Comparison of ENCODE assay signal across 17 cellular contexts in the genomic region with DNA sequence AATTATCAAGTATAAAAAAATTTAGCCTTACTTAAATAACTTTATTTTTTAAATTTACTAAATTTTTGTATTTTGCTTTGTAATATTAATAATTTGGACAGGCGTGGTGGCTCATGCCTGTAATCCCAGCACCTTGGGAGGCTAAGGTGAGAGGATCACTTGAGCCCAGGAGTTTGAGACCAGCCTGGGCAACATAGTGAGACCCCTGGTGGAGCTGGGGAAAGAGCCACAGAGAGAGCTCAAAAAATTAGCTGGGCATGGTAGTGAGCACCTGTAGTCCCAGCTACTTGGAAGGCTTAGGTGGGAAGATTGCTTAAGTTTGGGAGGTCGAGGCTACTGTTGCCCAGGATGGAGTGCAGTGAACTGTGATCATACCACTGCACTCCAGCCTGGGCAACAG.
DNase-seq lines count a peak whose midpoint lies in the region; ATAC-seq, FAIRE-seq and TF ChIP-seq lines count a peak whose summit lies in the region.
"Had no signal": no experiment of that assay in that cellular context is flagged by ENCODE, and none has a peak within 500 bp of the region (broad histone marks: within the 10 kb centered on the region; RNA-seq: fewer than 3 reads in every experiment).

No MANE protein-coding gene starts in this region.

- H3K36me3 Mint-ChIP-seq in HFFc6 (ENCODE audit: low read depth), result no peaks in the 10 kb centered on the region
- H3K36me3 Mint-ChIP-seq in CD8-positive, alpha-beta T cell, result no peaks in the 10 kb centered on the region

- no peaks in the 10 kb centered on the region for H3K9me3 Mint-ChIP-seq in HFFc6
- no peaks in the 10 kb centered on the region for H3K9me3 Mint-ChIP-seq in CD8-positive, alpha-beta T cell

- CTCF ChIA-PET in K562 (lab: Yijun Ruan, JAX; ENCODE audit: low intra/inter-chr PET ratio), result no interaction called here
- CTCF ChIA-PET in CD8-positive, alpha-beta T cell (lab: Charles Lee), result interaction anchor here (0.6 to 1.3 kb wide), 9 partner anchors 23 to 946 kb away, joined by 3 to 4 read pairs (median 3); no protein-coding TSS in a partner anchor

- peaks cover 17 to 30% of the 10 kb centered on the region in 2 experiments for H3K4me1 ChIP-seq in K562 (replicated peaks in 1 of 2; ENCODE audit: control insufficient read depth in 2 of 2, insufficient read depth in 2 of 2, low read length in 2 of 2)
- H3K4me1 ChIP-seq in CD8-positive, alpha-beta T cell (ENCODE audit: insufficient read depth, low read length), result no peaks in the 10 kb centered on the region

- in situ Hi-C loops in K562 (cut with MboI), result no loop called here

- H2AFZ ChIP-seq in K562 (ENCODE audit: low read depth, low read length), result no peak overlapping the region
- H2AFZ ChIP-seq: PC-9 had no signal

- no peak overlapping the region for H3K4me3 Mint-ChIP-seq in HFFc6
- H3K4me3 Mint-ChIP-seq in CD8-positive, alpha-beta T cell, result no peak overlapping the region

- H4K20me1 ChIP-seq in K562 (replicated peaks; ENCODE audit: control insufficient read depth, insufficient read depth, low read length), result no peaks in the 10 kb centered on the region
- H4K20me1 ChIP-seq: BLaER1 had no signal

- no peaks in the 10 kb centered on the region for H3K79me2 ChIP-seq in K562 (ENCODE audit: control insufficient read depth, insufficient read depth, low read length)

- H3K9me1 ChIP-seq in K562 (ENCODE audit: control insufficient read depth, insufficient read depth, low read length), result no peaks in the 10 kb centered on the region

- no peaks in the 10 kb centered on the region; the same call in 1 of the 2 replicates for H3K27me3 Mint-ChIP-seq in HFFc6 (ENCODE audit: insufficient read depth)
- H3K27me3 Mint-ChIP-seq in CD8-positive, alpha-beta T cell (ENCODE audit: low read depth), result no peaks in the 10 kb centered on the region

- TF ChIP-seq POLR2A in K562 (conservative IDR thresholded peaks at IDR 0.05), result no peak

- intact Hi-C loops in K562 (cut with micrococcal nuclease), result no loop called here
- intact Hi-C loops in CD8-positive, alpha-beta T cell (cut with DNase I, micrococcal nuclease), result loop anchor here in 1 of 2 experiments (1.0 to 5.0 kb wide), 2 partner anchors 143 to 347 kb away; partner anchors contain the start of gene B3GNT2

- no TSS peak for BruUV-seq in K562 (replicated peaks; lab: Mats Ljungman, UMichigan)

- POLR2A ChIA-PET in K562 (lab: Yijun Ruan, JAX), result interaction anchor here (0.7 kb wide), 1 partner anchor 17 kb away, joined by 3 read pairs; no protein-coding TSS in a partner anchor
- POLR2A ChIA-PET in CD8-positive, alpha-beta T cell (lab: Charles Lee), result no interaction called here

- no peak overlapping the region for H3K27ac ChIP-seq in K562 (ENCODE audit: extremely low read depth, low read depth, low read length)
- no peak overlapping the region for H3K27ac ChIP-seq in CD8-positive, alpha-beta T cell (ENCODE audit: low read depth, low read length)
- H3K27ac ChIP-seq: 22Rv1, BLaER1, PC-9 had no signal

- no peaks in the 10 kb centered on the region; the same call in 2 of the 3 replicates for H3K36me3 ChIP-seq in K562 (ENCODE audit: control insufficient read depth, insufficient read depth, low read length)
- no peaks in the 10 kb centered on the region for H3K36me3 ChIP-seq in CD8-positive, alpha-beta T cell (ENCODE audit: insufficient read depth, low read length)
- H3K36me3 ChIP-seq: BLaER1 had no signal

- no peak overlapping the region for H3K9ac ChIP-seq in K562 (ENCODE audit: insufficient read depth in 1 of 2, low read depth in 2 of 2, low read length in 2 of 2)
- H3K9ac ChIP-seq: BLaER1, SK-N-SH had no signal

- TF ChIP-seq CTCF in HFFc6 (IDR thresholded peaks at IDR 0.05) (peak; percentile 15; the same call in 1 of the 2 replicates), K562 (IDR thresholded peaks at IDR 0.05 in 2 of 3, conservative IDR thresholded peaks at IDR 0.05 in 1 of 3; ENCODE audit: insufficient read depth in 2 of 3, low read depth in 1 of 3, low read length in 3 of 3) (no peak), foreskin fibroblast (IDR thresholded peaks at IDR 0.05; ENCODE audit: low read depth, low read length) (peak; percentile 3)
- no peak for TF ChIP-seq CTCF in CD8-positive, alpha-beta T cell (IDR thresholded peaks at IDR 0.05)

- no peaks in the 10 kb centered on the region for H3K4me1 Mint-ChIP-seq in HFFc6 (ENCODE audit: low read depth)
- peaks cover under 1% of the 10 kb centered on the region for H3K4me1 Mint-ChIP-seq in CD8-positive, alpha-beta T cell (ENCODE audit: low read depth)

- no peak overlapping the region for H3K4me2 ChIP-seq in K562 (ENCODE audit: insufficient read depth, low read length)
- H3K4me2 ChIP-seq: BLaER1, PC-9, SK-N-SH had no signal

- 75% methylated on average over 2 of the region's 2 CpGs for WGBS in K562 (ENCODE audit: insufficient coverage, low coverage, missing lambda C conversion rate)

- no peaks in the 10 kb centered on the region for H3K9me3 ChIP-seq in K562 (replicated peaks; ENCODE audit: control insufficient read depth, insufficient read depth, low read depth, low read length)
- H3K9me3 ChIP-seq in CD8-positive, alpha-beta T cell (ENCODE audit: low read length), result no peaks in the 10 kb centered on the region
- H3K9me3 ChIP-seq: BLaER1, SK-N-SH had no signal

- TF ChIP-seq RAD21 in K562 (CRISPR knock-in tag; conservative IDR thresholded peaks at IDR 0.05 in 1 of 2, IDR thresholded peaks at IDR 0.05 in 1 of 2), result 0 out of 4 replicates have a peak, but pooled peaks of 1 of the 2 experiments have one; percentile 7

- peak; percentile 7 for DNase-seq in activated gamma-delta T cell treated with Interleukin-2 at 50 U/mL for 16 hours
- DNase-seq in activated gamma-delta T cell (lab: John Stamatoyannopoulos, UW), result no peak
- DNase-seq in HFFc6, result no peak
- DNase-seq in K562 (ENCODE audit: extremely low read depth in 1 of 4, low spot score in 3 of 4), result no peak
- DNase-seq in foreskin fibroblast, result no peak
- DNase-seq in NCI-H2171 treated with DMSO at 0.1 percent for 48 hours (lab: John Stamatoyannopoulos, UW), result no peak
- no peak for DNase-seq in activated T-cell treated with anti-CD3 and anti-CD28 coated beads, Interleukin-2, amount 50 U/mL, for 1 hour
- DNase-seq in CD8-positive, alpha-beta T cell, result no peak
- DNase-seq: IMR-90, NCI-H1436, NCI-H2081, NCI-H2227 treated with DMSO at 0.1 percent for 48 hours, PC-9, SK-N-SH had no signal

- H3K4me3 ChIP-seq in K562 (no peak overlapping the region), foreskin fibroblast (ENCODE audit: low read depth in 1 of 2, low read length in 2 of 2) (no peak overlapping the region)
- no peak overlapping the region for H3K4me3 ChIP-seq in CD8-positive, alpha-beta T cell (ENCODE audit: low read depth, low read length)
- H3K4me3 ChIP-seq: BLaER1, PC-9 had no signal

- ATAC-seq in K562, result no peak
- no peak for ATAC-seq in CD8-positive, alpha-beta T cell

- no peaks in the 10 kb centered on the region for H3K27me3 ChIP-seq in K562 (ENCODE audit: control insufficient read depth in 2 of 2, insufficient read depth in 2 of 2, low read length in 2 of 2)
- no peaks in the 10 kb centered on the region for H3K27me3 ChIP-seq in CD8-positive, alpha-beta T cell (ENCODE audit: insufficient read depth, low read length)
- H3K27me3 ChIP-seq: BLaER1 had no signal

- no peak overlapping the region for H3K27ac Mint-ChIP-seq in HFFc6
- H3K27ac Mint-ChIP-seq in CD8-positive, alpha-beta T cell, result no peak overlapping the region

- FAIRE-seq in K562 (lab: Jason Lieb, UNC), result no peak
- FAIRE-seq: H54 had no signal

- no peak for TF ChIP-seq EP300 in K562 (IDR thresholded peaks at IDR 0.05; ENCODE audit: low read length)

TF ChIP-seq in K562, 482 proteins besides CTCF, POLR2A, EP300 and RAD21:
- peak; percentile 78 for TF ChIP-seq ZNF121 (CRISPR knock-in tag; conservative IDR thresholded peaks at IDR 0.05)
- TF ChIP-seq EZH2 (IDR thresholded peaks at IDR 0.05; ENCODE audit: borderline replicate concordance, low read depth, low read length), result no peak

Comparison
In these comparisons a context has a peak if more than half of its experiments do, and no peak if none do; other contexts are left out.
1. CTCF ChIP-seq: peak in HFFc6 (single experiment) and foreskin fibroblast (single experiment); none in K562 (0 of 3) and CD8-positive, alpha-beta T cell (single experiment).